ENCODE assay signal across 21 cellular contexts in genomic region chr17:12865769-12866168, GRCh38.
"Had no signal": no experiment of that assay in that cellular context is flagged by ENCODE, and none has a peak within 500 bp of the region (broad histone marks: within the 10 kb centered on the region; RNA-seq: fewer than 3 reads in every experiment).

No MANE protein-coding gene starts in this region.

- H3K4me1 Mint-ChIP-seq: naive thymus-derived CD8-positive, alpha-beta T cell; nephron progenitor cell; stimulated activated effector memory CD8-positive, alpha-beta T cell treated with anti-CD3 and anti-CD28 coated beads, Interleukin-12 subunit alpha, Interleukin-12 subunit beta, amount 100 ng/mL, for 72 hours had no signal

- DNase-seq: dorsolateral prefrontal cortex; effector CD4-positive, alpha-beta T cell; hypothalamus; left ventricle myocardium superior; lower lobe of right lung; naive thymus-derived CD8-positive, alpha-beta T cell; nephron progenitor cell; nucleus accumbens; ovary; posterior cingulate gyrus; psoas muscle; right cardiac atrium; sigmoid colon; stimulated activated CD4-positive, alpha-beta T cell treated with anti-CD3 and anti-CD28 coated beads, Interleukin-2, amount 100 ng/mL, for 24 hours; stimulated activated CD4-positive, alpha-beta T cell treated with anti-CD3 and anti-CD28 coated beads, Interleukin-4, amount 100 ng/mL, for 24 hours; stimulated activated naive CD8-positive, alpha-beta T cell treated with anti-CD3 and anti-CD28 coated beads, Interleukin-15, Interleukin-2, amounts not matched to agents 100 U/mL and 50 U/mL, for 24 hours; substantia nigra; testis; tibial artery had no signal

- H3K4me3 ChIP-seq: dorsolateral prefrontal cortex, lower lobe of right lung, ovary, psoas muscle, sigmoid colon, testis, tibial artery had no signal

- H3K27ac ChIP-seq: dorsolateral prefrontal cortex, lower lobe of right lung, ovary, psoas muscle, sigmoid colon, testis, tibial artery had no signal

- H3K36me3 ChIP-seq: lower lobe of right lung, ovary, sigmoid colon, tibial artery had no signal

- H3K27me3 Mint-ChIP-seq: type B pancreatic cell had no signal

- H3K9me3 ChIP-seq: lower lobe of right lung, ovary, psoas muscle, sigmoid colon, testis had no signal

- H3K4me3 Mint-ChIP-seq: naive thymus-derived CD8-positive, alpha-beta T cell; nephron progenitor cell; stimulated activated effector memory CD8-positive, alpha-beta T cell treated with anti-CD3 and anti-CD28 coated beads, Interleukin-12 subunit alpha, Interleukin-12 subunit beta, amount 100 ng/mL, for 72 hours; type B pancreatic cell had no signal

- H3K36me3 Mint-ChIP-seq: naive thymus-derived CD8-positive, alpha-beta T cell; stimulated activated effector memory CD8-positive, alpha-beta T cell treated with anti-CD3 and anti-CD28 coated beads, Interleukin-12 subunit alpha, Interleukin-12 subunit beta, amount 100 ng/mL, for 72 hours; type B pancreatic cell had no signal

- H3K4me1 ChIP-seq: lower lobe of right lung, psoas muscle, sigmoid colon, testis, tibial artery had no signal

- H3K27ac Mint-ChIP-seq: naive thymus-derived CD8-positive, alpha-beta T cell; nephron progenitor cell; stimulated activated effector memory CD8-positive, alpha-beta T cell treated with anti-CD3 and anti-CD28 coated beads, Interleukin-12 subunit alpha, Interleukin-12 subunit beta, amount 100 ng/mL, for 72 hours; type B pancreatic cell had no signal

- ATAC-seq: left ventricle myocardium superior; lower lobe of right lung; naive thymus-derived CD8-positive, alpha-beta T cell; psoas muscle; right cardiac atrium; stimulated activated effector memory CD8-positive, alpha-beta T cell treated with anti-CD3 and anti-CD28 coated beads, Interleukin-12 subunit alpha, Interleukin-12 subunit beta, amount 100 ng/mL, for 72 hours; stimulated activated naive CD8-positive, alpha-beta T cell treated with anti-CD3 and anti-CD28 coated beads, Interleukin-15, Interleukin-2, amounts not matched to agents 100 U/mL and 50 U/mL, for 24 hours had no signal

- H3K27me3 ChIP-seq: dorsolateral prefrontal cortex, ovary, sigmoid colon, testis, tibial artery had no signal
